In genomic region chr5:35058395-35058794, GRCh38 we compare ENCODE assay signal across 14 cellular contexts. TPM values are rescaled to one million over a fixed set of nuclear protein-coding genes. Genes with fewer than 3 reads are reported as not detected.
A peak's percentile ranks its signal among the peaks of the same experiment; 100 is the strongest.
DNase-seq lines count a peak whose midpoint lies in the region; ATAC-seq and TF ChIP-seq lines count a peak whose summit lies in the region.
"Had no signal": no experiment of that assay in that cellular context is flagged by ENCODE, and none has a peak within 500 bp of the region (broad histone marks: within the 10 kb centered on the region; RNA-seq: fewer than 3 reads in every experiment).

No MANE protein-coding gene starts in this region.

- no peaks in the 10 kb centered on the region for H3K9me3 Mint-ChIP-seq in activated CD8-positive, alpha-beta T cell treated with anti-CD3 and anti-CD28 coated beads for 36 hours
- no peaks in the 10 kb centered on the region for H3K9me3 Mint-ChIP-seq in activated CD8-positive, alpha-beta T cell treated with anti-CD3 and anti-CD28 coated beads, Interleukin-2, amount 10 ng/mL, durations not matched to agents 7 days and 5 days (ENCODE audit: insufficient read depth)
- H3K9me3 Mint-ChIP-seq in nephron, result no peaks in the 10 kb centered on the region
- H3K9me3 Mint-ChIP-seq: naive B cell had no signal

- H3K27ac Mint-ChIP-seq in activated CD8-positive, alpha-beta T cell treated with anti-CD3 and anti-CD28 coated beads for 36 hours, result no peak overlapping the region
- no peak overlapping the region for H3K27ac Mint-ChIP-seq in activated CD8-positive, alpha-beta T cell treated with anti-CD3 and anti-CD28 coated beads, Interleukin-2, amount 10 ng/mL, durations not matched to agents 7 days and 5 days
- peak overlapping the region; percentile 42 to 74 (median 63) for H3K27ac Mint-ChIP-seq in nephron
- H3K27ac Mint-ChIP-seq: naive B cell had no signal

- intact Hi-C loops in activated CD8-positive, alpha-beta T cell treated with anti-CD3 and anti-CD28 coated beads for 36 hours (cut with micrococcal nuclease), result no loop called here

- peaks cover 10% of the 10 kb centered on the region for H3K4me1 Mint-ChIP-seq in activated CD8-positive, alpha-beta T cell treated with anti-CD3 and anti-CD28 coated beads for 36 hours (ENCODE audit: low read depth)
- H3K4me1 Mint-ChIP-seq in activated CD8-positive, alpha-beta T cell treated with anti-CD3 and anti-CD28 coated beads, Interleukin-2, amount 10 ng/mL, durations not matched to agents 7 days and 5 days (ENCODE audit: low read depth), result no peaks in the 10 kb centered on the region
- peaks cover 19% of the 10 kb centered on the region for H3K4me1 Mint-ChIP-seq in nephron
- H3K4me1 Mint-ChIP-seq: naive B cell had no signal

- no peak overlapping the region for H3K4me3 Mint-ChIP-seq in activated CD8-positive, alpha-beta T cell treated with anti-CD3 and anti-CD28 coated beads for 36 hours
- H3K4me3 Mint-ChIP-seq in activated CD8-positive, alpha-beta T cell treated with anti-CD3 and anti-CD28 coated beads, Interleukin-2, amount 10 ng/mL, durations not matched to agents 7 days and 5 days, result no peak overlapping the region
- H3K4me3 Mint-ChIP-seq in nephron, result no peak overlapping the region
- H3K4me3 Mint-ChIP-seq: naive B cell had no signal

- no peak for DNase-seq in activated CD8-positive, alpha-beta T cell treated with anti-CD3 and anti-CD28 coated beads for 36 hours
- DNase-seq in activated CD8-positive, alpha-beta T cell treated with anti-CD3 and anti-CD28 coated beads, Interleukin-2, amount 10 ng/mL, durations not matched to agents 7 days and 5 days, result no peak
- DNase-seq in NCI-H2171 (lab: John Stamatoyannopoulos, UW) (no peak), NK-92 (lab: John Stamatoyannopoulos, UW; ENCODE audit: unreplicated experiment) (no peak), HEK293T (ENCODE audit: extremely low spot score) (no peak)
- DNase-seq: naive B cell, NCI-H446 treated with DMSO at 0.1 percent for 48 hours had no signal

- CTCF ChIA-PET in activated CD8-positive, alpha-beta T cell treated with anti-CD3 and anti-CD28 coated beads for 36 hours (lab: Charles Lee), result no interaction called here
- CTCF ChIA-PET in activated CD8-positive, alpha-beta T cell treated with anti-CD3 and anti-CD28 coated beads, Interleukin-2, amount 10 ng/mL, durations not matched to agents 7 days and 5 days (lab: Charles Lee), result no interaction called here
- CTCF ChIA-PET in HEK293T (lab: Yijun Ruan, JAX), result no interaction called here

- TF ChIP-seq CTCF in activated CD8-positive, alpha-beta T cell treated with anti-CD3 and anti-CD28 coated beads for 36 hours (IDR thresholded peaks at IDR 0.05), result no peak
- TF ChIP-seq CTCF in nephron (IDR thresholded peaks at IDR 0.05; ENCODE audit: unreplicated experiment in 3 of 3), result no peak

- H3K36me3 Mint-ChIP-seq in activated CD8-positive, alpha-beta T cell treated with anti-CD3 and anti-CD28 coated beads for 36 hours (ENCODE audit: low read depth), result no peaks in the 10 kb centered on the region
- H3K36me3 Mint-ChIP-seq in activated CD8-positive, alpha-beta T cell treated with anti-CD3 and anti-CD28 coated beads, Interleukin-2, amount 10 ng/mL, durations not matched to agents 7 days and 5 days (ENCODE audit: low read depth), result no peaks in the 10 kb centered on the region
- H3K36me3 Mint-ChIP-seq in nephron (ENCODE audit: low read depth), result no peaks in the 10 kb centered on the region
- H3K36me3 Mint-ChIP-seq: naive B cell had no signal

- POLR2A ChIA-PET in activated CD8-positive, alpha-beta T cell treated with anti-CD3 and anti-CD28 coated beads for 36 hours (lab: Charles Lee), result no interaction called here
- POLR2A ChIA-PET in activated CD8-positive, alpha-beta T cell treated with anti-CD3 and anti-CD28 coated beads, Interleukin-2, amount 10 ng/mL, durations not matched to agents 7 days and 5 days (lab: Charles Lee), result no interaction called here
- POLR2A ChIA-PET in HEK293T (lab: Yijun Ruan, JAX), result no interaction called here

- peak; percentile 64 for ATAC-seq in activated CD8-positive, alpha-beta T cell treated with anti-CD3 and anti-CD28 coated beads for 36 hours
- no peak for ATAC-seq in activated CD8-positive, alpha-beta T cell treated with anti-CD3 and anti-CD28 coated beads, Interleukin-2, amount 10 ng/mL, durations not matched to agents 7 days and 5 days
- ATAC-seq in GM21529 (IDR thresholded peaks at IDR 0.05; ENCODE audit: unreplicated experiment) (peak; percentile 86), HG03103 (IDR thresholded peaks at IDR 0.05; ENCODE audit: low read depth, unreplicated experiment) (peak; percentile 54)
- ATAC-seq: A549 had no signal

- peaks cover 29% of the 10 kb centered on the region for H3K27me3 Mint-ChIP-seq in activated CD8-positive, alpha-beta T cell treated with anti-CD3 and anti-CD28 coated beads for 36 hours
- H3K27me3 Mint-ChIP-seq in activated CD8-positive, alpha-beta T cell treated with anti-CD3 and anti-CD28 coated beads, Interleukin-2, amount 10 ng/mL, durations not matched to agents 7 days and 5 days (ENCODE audit: low read depth), result peaks cover 12% of the 10 kb centered on the region
- no peaks in the 10 kb centered on the region for H3K27me3 Mint-ChIP-seq in nephron (ENCODE audit: low read depth)

TF ChIP-seq in HEK293T, 16 proteins besides CTCF, POLR2A, EP300 and RAD21:
- TF ChIP-seq SP1 (IDR thresholded peaks at IDR 0.05), result no peak
- TF ChIP-seq ZNF384 (IDR thresholded peaks at IDR 0.05), result no peak
- TF ChIP-seq TARDBP (IDR thresholded peaks at IDR 0.05), result no peak
- no peak for TF ChIP-seq LEF1 (IDR thresholded peaks at IDR 0.05; ENCODE audit: borderline replicate concordance)
- TF ChIP-seq ARNT (IDR thresholded peaks at IDR 0.05), result no peak
- no peak for TF ChIP-seq NFRKB (IDR thresholded peaks at IDR 0.05)
- no peak for TF ChIP-seq SUZ12 (IDR thresholded peaks at IDR 0.05)
- no peak for TF ChIP-seq CTBP1 (IDR thresholded peaks at IDR 0.05; ENCODE audit: borderline replicate concordance)
- no peak for TF ChIP-seq HDGF (IDR thresholded peaks at IDR 0.05; ENCODE audit: borderline replicate concordance)
- no peak for TF ChIP-seq ELF4 (IDR thresholded peaks at IDR 0.05)
- TF ChIP-seq FOXA1 (IDR thresholded peaks at IDR 0.05), result no peak
- TF ChIP-seq L3MBTL2 (conservative IDR thresholded peaks at IDR 0.05), result no peak
- TF ChIP-seq FOXM1 (IDR thresholded peaks at IDR 0.05; ENCODE audit: borderline replicate concordance), result no peak
- no peak for TF ChIP-seq FOXK2 (IDR thresholded peaks at IDR 0.05)
- no peak for TF ChIP-seq PKNOX1 (IDR thresholded peaks at IDR 0.05)
- no peak for TF ChIP-seq BHLHE40 (IDR thresholded peaks at IDR 0.05; ENCODE audit: borderline replicate concordance)

RNA-seq across cellular contexts. Expression of gene AGXT2, which starts 10.6 kb away (rescaled TPM):
- not detected for total RNA-seq in activated CD8-positive, alpha-beta T cell treated with anti-CD3 and anti-CD28 coated beads for 36 hours
- not detected for total RNA-seq in activated CD8-positive, alpha-beta T cell treated with anti-CD3 and anti-CD28 coated beads, Interleukin-2, amount 10 ng/mL, durations not matched to agents 7 days and 5 days
- total RNA-seq: activated CD8-positive, alpha-beta memory T cell treated with anti-CD3 and anti-CD28 coated beads for 36 hours; Daoy; H1 had no signal

Comparison
In these comparisons a context has a peak if more than half of its experiments do, and no peak if none do; other contexts are left out.
1. H3K27ac Mint-ChIP-seq: peak in nephron (3 of 3); none in activated CD8-positive, alpha-beta T cell treated with anti-CD3 and anti-CD28 coated beads for 36 hours (single experiment) and activated CD8-positive, alpha-beta T cell treated with anti-CD3 and anti-CD28 coated beads, Interleukin-2, amount 10 ng/mL, durations not matched to agents 7 days and 5 days (single experiment).